In genomic region chr3:110984456-110985250, GRCh38 we compare ENCODE assay signal across 25 cellular contexts.
A peak's percentile ranks its signal among the peaks of the same experiment; 100 is the strongest.
DNase-seq lines count a peak whose midpoint lies in the region; ATAC-seq, FAIRE-seq and TF ChIP-seq lines count a peak whose summit lies in the region.
"Had no signal": no experiment of that assay in that cellular context is flagged by ENCODE, and none has a peak within 500 bp of the region (broad histone marks: within the 10 kb centered on the region; RNA-seq: fewer than 3 reads in every experiment).

No MANE protein-coding gene starts in this region.

- dilution Hi-C loops in mammary epithelial cell (cut with HindIII; ENCODE audit: low sequenced_read_pairs), result no loop called here

- 82% methylated on average over 4 of the region's 4 CpGs for WGBS in mammary epithelial cell (ENCODE audit: low coverage, missing lambda C conversion rate)

- intact Hi-C loops in mammary epithelial cell (cut with micrococcal nuclease), result no loop called here

- CTCF ChIA-PET in mammary epithelial cell (lab: Charles Lee; ENCODE audit: low non-redundant PET), result interaction anchor here (0.6 kb wide), 1 partner anchor 109 kb away, joined by 4 read pairs; no protein-coding TSS in a partner anchor

- no peak overlapping the region for H3K4me2 ChIP-seq in mammary epithelial cell (ENCODE audit: insufficient read depth, low read depth, low read length)
- H3K4me2 ChIP-seq: BLaER1, KMS-11 had no signal

- H3K27ac ChIP-seq in C4-2B (peak overlapping the region; percentile 40; the same call in 1 of the 2 replicates), mammary epithelial cell (ENCODE audit: insufficient read depth, low read depth, low read length) (no peak overlapping the region), caudate nucleus (ENCODE audit: low read depth, low read length) (no peak overlapping the region)
- H3K27ac ChIP-seq: BLaER1, GM23248, KMS-11, SK-N-MC had no signal

- no peak for TF ChIP-seq CTCF in C4-2B (conservative IDR thresholded peaks at IDR 0.05)
- no peak for TF ChIP-seq CTCF in LNCaP clone FGC (IDR thresholded peaks at IDR 0.05; ENCODE audit: control insufficient read depth, extremely low read depth, insufficient read depth)
- TF ChIP-seq CTCF in mammary epithelial cell (conservative IDR thresholded peaks at IDR 0.05 in 1 of 2, IDR thresholded peaks at IDR 0.05 in 1 of 2; ENCODE audit: extremely low read depth in 1 of 2, insufficient read depth in 1 of 2, low read depth in 1 of 2, low read length in 2 of 2), result no peak

- no peaks in the 10 kb centered on the region for H3K4me1 ChIP-seq in mammary epithelial cell (ENCODE audit: insufficient read depth, low read length)
- H3K4me1 ChIP-seq: BLaER1, Caco-2 had no signal

- H4K20me1 ChIP-seq in mammary epithelial cell (ENCODE audit: insufficient read depth, low read length), result no peaks in the 10 kb centered on the region
- H4K20me1 ChIP-seq: BLaER1 had no signal

- BruUV-seq in mammary epithelial cell (replicated peaks; lab: Mats Ljungman, UMichigan), result no TSS peak

- H3K27me3 ChIP-seq in mammary epithelial cell (ENCODE audit: insufficient read depth, low read length), result no peaks in the 10 kb centered on the region
- H3K27me3 ChIP-seq: BLaER1 had no signal

- H3K4me3 ChIP-seq in LNCaP clone FGC (ENCODE audit: low read depth, low read length), result no peak overlapping the region
- H3K4me3 ChIP-seq in mammary epithelial cell (replicated peaks in 1 of 3; ENCODE audit: insufficient read depth in 1 of 3, low read depth in 2 of 3, low read length in 3 of 3), result no peak overlapping the region
- H3K4me3 ChIP-seq: BLaER1, GM23248, SK-N-MC had no signal

- in situ Hi-C loops in mammary epithelial cell (cut with MboI; ENCODE audit: low sequenced_read_pairs in 2 of 2), result no loop called here

- DNase-seq in LNCaP clone FGC (ENCODE audit: low read depth) (peak; percentile 56), mammary epithelial cell (peak; percentile 77), foreskin melanocyte (peak; percentile 78), GM12892 (ENCODE audit: insufficient read length) (no peak), caudate nucleus (lab: John Stamatoyannopoulos, UW) (no peak)
- no peak for DNase-seq in activated CD4-positive, CD25-positive, alpha-beta regulatory T cell treated with anti-CD3 and anti-CD28 coated beads, Interleukin-2, amount 50 U/mL, for 72 hours
- DNase-seq: Caco-2; CD4-positive, alpha-beta memory T cell; DMS153; GF-D8; GM23248; IMR-90; NCI-H1694; NCI-H2081 treated with DMSO at 0.1 percent for 48 hours; NCI-H446; NCI-H526; Right ventricle myocardium superior; SW 1271 had no signal

- H3K79me2 ChIP-seq in mammary epithelial cell (ENCODE audit: insufficient read depth, low read length), result no peaks in the 10 kb centered on the region

- H2AFZ ChIP-seq in mammary epithelial cell (ENCODE audit: low read depth, low read length), result no peak overlapping the region
- H2AFZ ChIP-seq: GM23248 had no signal

- no peak overlapping the region for H3K9ac ChIP-seq in mammary epithelial cell (ENCODE audit: insufficient read depth, low read length)
- H3K9ac ChIP-seq: BLaER1, GM23248, KMS-11 had no signal

- FAIRE-seq in GM12892 (lab: Jason Lieb, UNC), result no peak
- FAIRE-seq: RCC 7860 had no signal

- H3K9me3 ChIP-seq in mammary epithelial cell (replicated peaks; ENCODE audit: insufficient read depth, low read length), result no peaks in the 10 kb centered on the region
- H3K9me3 ChIP-seq: Caco-2 had no signal

- H3K36me3 ChIP-seq in mammary epithelial cell (ENCODE audit: insufficient read depth, low read length), result no peaks in the 10 kb centered on the region
- H3K36me3 ChIP-seq: BLaER1 had no signal

- TF ChIP-seq POLR2A in GM12892 (IDR thresholded peaks at IDR 0.05; ENCODE audit: low read depth, low read length), result no peak

- ATAC-seq in GM21390 (IDR thresholded peaks at IDR 0.05; ENCODE audit: unreplicated experiment), result no peak
- ATAC-seq: HCT116 had no signal

Comparison
In these comparisons a context has a peak if more than half of its experiments do, and no peak if none do; other contexts are left out.
1. DNase-seq: peak in LNCaP clone FGC (single experiment), mammary epithelial cell (single experiment) and foreskin melanocyte (single experiment); none in activated CD4-positive, CD25-positive, alpha-beta regulatory T cell treated with anti-CD3 and anti-CD28 coated beads, Interleukin-2, amount 50 U/mL, for 72 hours (single experiment), GM12892 (single experiment) and caudate nucleus (0 of 61).